ENCODE assay signal across 25 cellular contexts in genomic region chr4:85942107-85942506, GRCh38.
"Had no signal": no experiment of that assay in that cellular context is flagged by ENCODE, and none has a peak within 500 bp of the region (broad histone marks: within the 10 kb centered on the region; RNA-seq: fewer than 3 reads in every experiment).

No MANE protein-coding gene starts in this region.

- H3K36me3 Mint-ChIP-seq: natural killer cell treated with Interleukin-12 subunit alpha and Interleukin-12 subunit beta and Interleukin-15 and Interleukin-18, amount 100 ng/mL, for 72 hours had no signal

- H3K9me3 ChIP-seq: esophagus muscularis mucosa, gastrocnemius medialis, left ventricle myocardium inferior, lower lobe of right lung, neutrophil, psoas muscle, tibial artery, upper lobe of left lung, uterus had no signal

- ATAC-seq: effector memory CD8-positive, alpha-beta T cell; gastrocnemius medialis; heart right ventricle; lower lobe of right lung; natural killer cell treated with Interleukin-12 subunit alpha and Interleukin-12 subunit beta and Interleukin-15 and Interleukin-18, amount 100 ng/mL, for 72 hours; psoas muscle; sciatic nerve; stimulated activated memory B cell treated with anti-CD40 and anti-IgM and Interleukin-4, amounts not matched to agents 10 μg/mL and 1 μg/mL and 100 μg/mL, for 72 hours had no signal

- H3K4me3 ChIP-seq: esophagus muscularis mucosa, gastrocnemius medialis, heart right ventricle, left ventricle myocardium inferior, lower lobe of right lung, psoas muscle, spleen, tibial artery, upper lobe of left lung, uterus had no signal

- H3K4me1 ChIP-seq: esophagus muscularis mucosa, gastrocnemius medialis, left ventricle myocardium inferior, lower lobe of right lung, psoas muscle, spleen, tibial artery, uterus had no signal

- H3K27me3 ChIP-seq: esophagus muscularis mucosa, gastrocnemius medialis, heart right ventricle, neutrophil, spleen, tibial artery, upper lobe of left lung, uterus had no signal

- H3K4me3 Mint-ChIP-seq: dendritic cell treated with granulocyte-macrophage colony-stimulating factor and Interleukin-4, amounts not matched to agents 40 ng/mL and 50 ng/mL, for 4 days; effector memory CD8-positive, alpha-beta T cell; memory B cell; natural killer cell treated with Interleukin-12 subunit alpha and Interleukin-12 subunit beta and Interleukin-15 and Interleukin-18, amount 100 ng/mL, for 72 hours; stimulated activated memory B cell treated with anti-CD40 and anti-IgM and Interleukin-4, amounts not matched to agents 10 μg/mL and 1 μg/mL and 100 μg/mL, for 72 hours; stimulated activated naive CD8-positive, alpha-beta T cell treated with anti-CD3 and anti-CD28 coated beads, Interleukin-15, Interleukin-2, amounts not matched to agents 100 ng/mL and 50 ng/mL, for 24 hours had no signal

- H3K27ac Mint-ChIP-seq: dendritic cell treated with granulocyte-macrophage colony-stimulating factor and Interleukin-4, amounts not matched to agents 40 ng/mL and 50 ng/mL, for 4 days; effector memory CD8-positive, alpha-beta T cell; memory B cell; natural killer cell treated with Interleukin-12 subunit alpha and Interleukin-12 subunit beta and Interleukin-15 and Interleukin-18, amount 100 ng/mL, for 72 hours; stimulated activated memory B cell treated with anti-CD40 and anti-IgM and Interleukin-4, amounts not matched to agents 10 μg/mL and 1 μg/mL and 100 μg/mL, for 72 hours; stimulated activated naive CD8-positive, alpha-beta T cell treated with anti-CD3 and anti-CD28 coated beads, Interleukin-15, Interleukin-2, amounts not matched to agents 100 ng/mL and 50 ng/mL, for 24 hours had no signal

- H3K36me3 ChIP-seq: esophagus muscularis mucosa, gastrocnemius medialis, heart right ventricle, lower lobe of right lung, neutrophil, tibial artery, upper lobe of left lung, uterus had no signal

- DNase-seq: effector memory CD8-positive, alpha-beta T cell; gastrocnemius medialis; heart right ventricle; hypothalamus; islet precursor cell; left ventricle myocardium inferior; lower lobe of right lung; midbrain; psoas muscle; spleen; stimulated activated CD4-positive, alpha-beta T cell treated with anti-CD3 and anti-CD28 coated beads, Interleukin-15, amount 100 ng/mL, for 24 hours; stimulated activated CD4-positive, alpha-beta T cell treated with anti-CD3 and anti-CD28 coated beads, Interleukin-1b, Interleukin-23, amount 100 ng/mL, for 48 hours; stimulated activated CD4-positive, alpha-beta T cell treated with anti-CD3 and anti-CD28 coated beads, Interleukin-4, amount 100 ng/mL, for 24 hours; tibial artery; upper lobe of left lung; uterus had no signal

- H3K27ac ChIP-seq: epithelial cell of prostate, esophagus muscularis mucosa, gastrocnemius medialis, heart right ventricle, left ventricle myocardium inferior, lower lobe of right lung, neutrophil, psoas muscle, spleen, tibial artery, upper lobe of left lung, uterus had no signal

- H3K9me3 Mint-ChIP-seq: dendritic cell treated with granulocyte-macrophage colony-stimulating factor and Interleukin-4, amounts not matched to agents 40 ng/mL and 50 ng/mL, for 4 days; effector memory CD8-positive, alpha-beta T cell; memory B cell; stimulated activated memory B cell treated with anti-CD40 and anti-IgM and Interleukin-4, amounts not matched to agents 10 μg/mL and 1 μg/mL and 100 μg/mL, for 72 hours had no signal

- H3K27me3 Mint-ChIP-seq: dendritic cell treated with granulocyte-macrophage colony-stimulating factor and Interleukin-4, amounts not matched to agents 40 ng/mL and 50 ng/mL, for 4 days; effector memory CD8-positive, alpha-beta T cell; memory B cell; natural killer cell treated with Interleukin-12 subunit alpha and Interleukin-12 subunit beta and Interleukin-15 and Interleukin-18, amount 100 ng/mL, for 72 hours; stimulated activated memory B cell treated with anti-CD40 and anti-IgM and Interleukin-4, amounts not matched to agents 10 μg/mL and 1 μg/mL and 100 μg/mL, for 72 hours; stimulated activated naive CD8-positive, alpha-beta T cell treated with anti-CD3 and anti-CD28 coated beads, Interleukin-15, Interleukin-2, amounts not matched to agents 100 ng/mL and 50 ng/mL, for 24 hours had no signal
